2 cellular contexts compared by ENCODE assay signal in the genomic region with DNA sequence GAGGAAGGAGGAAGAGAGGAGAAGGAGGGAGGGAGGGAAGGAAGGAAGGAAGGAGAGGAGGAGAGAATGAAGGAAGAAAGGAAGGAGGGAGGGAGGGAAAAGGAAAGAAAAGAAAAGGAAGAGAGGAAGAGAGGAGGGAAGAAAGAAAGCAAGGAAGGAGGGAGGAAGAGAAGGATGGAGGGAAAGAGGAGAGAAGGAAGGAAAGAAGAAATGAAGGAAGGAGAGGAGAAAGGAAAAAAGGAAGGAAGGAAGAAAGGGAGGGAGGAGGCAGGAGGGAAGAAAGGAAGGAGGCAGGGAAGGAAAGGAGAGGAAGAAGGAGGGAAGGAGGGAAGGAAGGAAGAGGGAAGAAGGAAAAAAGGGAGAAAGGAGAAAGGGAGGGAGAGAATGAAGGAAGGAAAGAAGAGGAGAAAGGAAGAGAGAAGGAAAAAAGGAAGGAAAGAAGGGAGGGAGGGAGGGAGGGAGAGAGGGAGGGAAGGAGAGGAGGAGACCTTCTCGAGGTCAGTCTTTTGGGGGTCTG.
TF ChIP-seq lines count a peak whose summit lies in the region.

No MANE protein-coding gene starts in this region.

TF ChIP-seq in HEK293, 187 proteins besides CTCF, POLR2A, EP300 and RAD21:
- TF ChIP-seq ZNF544 (tag by site-specific recombination; IDR thresholded peaks at IDR 0.05) (peak; percentile 38; the same call in 1 of the 2 replicates), PRDM1 (tag by site-specific recombination; IDR thresholded peaks at IDR 0.05) (peak; percentile 76; the same call in 1 of the 2 replicates), ZNF239 (tag by site-specific recombination; IDR thresholded peaks at IDR 0.05) (no peak), ZBTB7A (tag by site-specific recombination; IDR thresholded peaks at IDR 0.05; ENCODE audit: low read depth) (no peak), ZSCAN30 (tag by site-specific recombination; IDR thresholded peaks at IDR 0.05) (no peak), ZNF140 (tag by site-specific recombination; IDR thresholded peaks at IDR 0.05) (no peak), SALL2 (tag by site-specific recombination; IDR thresholded peaks at IDR 0.05; ENCODE audit: borderline replicate concordance) (0 out of 2 replicates have a peak, but pooled peaks have one; percentile 59), KLF17 (tag by site-specific recombination; IDR thresholded peaks at IDR 0.05) (no peak), KLF10 (tag by site-specific recombination; IDR thresholded peaks at IDR 0.05) (no peak), BCL11A (tag by site-specific recombination; IDR thresholded peaks at IDR 0.05; ENCODE audit: low read depth) (no peak), ZNF658 (tag by site-specific recombination; IDR thresholded peaks at IDR 0.05) (no peak), ZSCAN16 (tag by site-specific recombination; IDR thresholded peaks at IDR 0.05) (no peak), ZNF274 (IDR thresholded peaks at IDR 0.05; ENCODE audit: low read length) (no peak), ZNF274 (tag by site-specific recombination; IDR thresholded peaks at IDR 0.05; ENCODE audit: borderline replicate concordance) (0 out of 2 replicates have a peak, but pooled peaks have one; percentile 36), ZNF416 (tag by site-specific recombination; IDR thresholded peaks at IDR 0.05) (no peak), ZBTB20 (tag by site-specific recombination; IDR thresholded peaks at IDR 0.05) (no peak), ZNF670 (tag by site-specific recombination; IDR thresholded peaks at IDR 0.05; ENCODE audit: low read depth) (0 out of 2 replicates have a peak, but pooled peaks have one; percentile 17), ZNF132 (tag by site-specific recombination; IDR thresholded peaks at IDR 0.05; ENCODE audit: borderline replicate concordance) (no peak), ZNF404 (tag by site-specific recombination; IDR thresholded peaks at IDR 0.05) (0 out of 2 replicates have a peak, but pooled peaks have one; percentile 24), ZNF280D (tag by site-specific recombination; IDR thresholded peaks at IDR 0.05) (no peak), ZNF623 (tag by site-specific recombination; IDR thresholded peaks at IDR 0.05) (no peak), ZNF302 (tag by site-specific recombination; IDR thresholded peaks at IDR 0.05; ENCODE audit: low read depth) (no peak), ZNF366 (tag by site-specific recombination; conservative IDR thresholded peaks at IDR 0.05) (peak; percentile 93), ZEB2 (tag by site-specific recombination; IDR thresholded peaks at IDR 0.05) (no peak), ZBTB48 (tag by site-specific recombination; IDR thresholded peaks at IDR 0.05) (no peak)
- TF ChIP-seq, protein P1, sequence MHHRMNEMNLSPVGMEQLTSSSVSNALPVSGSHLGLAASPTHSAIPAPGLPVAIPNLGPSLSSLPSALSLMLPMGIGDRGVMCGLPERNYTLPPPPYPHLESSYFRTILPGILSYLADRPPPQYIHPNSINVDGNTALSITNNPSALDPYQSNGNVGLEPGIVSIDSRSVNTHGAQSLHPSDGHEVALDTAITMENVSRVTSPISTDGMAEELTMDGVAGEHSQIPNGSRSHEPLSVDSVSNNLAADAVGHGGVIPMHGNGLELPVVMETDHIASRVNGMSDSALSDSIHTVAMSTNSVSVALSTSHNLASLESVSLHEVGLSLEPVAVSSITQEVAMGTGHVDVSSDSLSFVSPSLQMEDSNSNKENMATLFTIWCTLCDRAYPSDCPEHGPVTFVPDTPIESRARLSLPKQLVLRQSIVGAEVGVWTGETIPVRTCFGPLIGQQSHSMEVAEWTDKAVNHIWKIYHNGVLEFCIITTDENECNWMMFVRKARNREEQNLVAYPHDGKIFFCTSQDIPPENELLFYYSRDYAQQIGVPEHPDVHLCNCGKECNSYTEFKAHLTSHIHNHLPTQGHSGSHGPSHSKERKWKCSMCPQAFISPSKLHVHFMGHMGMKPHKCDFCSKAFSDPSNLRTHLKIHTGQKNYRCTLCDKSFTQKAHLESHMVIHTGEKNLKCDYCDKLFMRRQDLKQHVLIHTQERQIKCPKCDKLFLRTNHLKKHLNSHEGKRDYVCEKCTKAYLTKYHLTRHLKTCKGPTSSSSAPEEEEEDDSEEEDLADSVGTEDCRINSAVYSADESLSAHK (tag by site-specific recombination; IDR thresholded peaks at IDR 0.05), result no peak

TF ChIP-seq in K562, 482 proteins besides CTCF, POLR2A, EP300 and RAD21:
- TF ChIP-seq CBX5 (IDR thresholded peaks at IDR 0.05; ENCODE audit: borderline replicate concordance, low read depth) (no peak), CHD1 (IDR thresholded peaks at IDR 0.05; ENCODE audit: low read length) (no peak), RBM14 (IDR thresholded peaks at IDR 0.05; ENCODE audit: borderline replicate concordance, insufficient read depth, low read depth, low read length) (no peak), ZBTB26 (CRISPR knock-in tag; IDR thresholded peaks at IDR 0.05) (peak; percentile 56; the same call in 1 of the 2 replicates), ZNF253 (CRISPR knock-in tag; conservative IDR thresholded peaks at IDR 0.05) (no peak), HOXB6 (CRISPR knock-in tag; IDR thresholded peaks at IDR 0.05; ENCODE audit: borderline replicate concordance) (no peak), MTA3 (IDR thresholded peaks at IDR 0.05; ENCODE audit: borderline replicate concordance) (no peak), MXD1 (CRISPR knock-in tag; IDR thresholded peaks at IDR 0.05; ENCODE audit: borderline replicate concordance, poor library complexity, severe bottlenecking) (no peak), IRF9 (tag; IDR thresholded peaks at IDR 0.05) (no peak), WHSC1 (IDR thresholded peaks at IDR 0.05; ENCODE audit: low read length) (no peak), ELF4 (CRISPR knock-in tag; IDR thresholded peaks at IDR 0.05) (peak; percentile 43; the same call in 1 of the 2 replicates), MAZ (CRISPR knock-in tag; conservative IDR thresholded peaks at IDR 0.05 in 1 of 2, IDR thresholded peaks at IDR 0.05 in 1 of 2) (no peak), ZBTB49 (CRISPR knock-in tag; IDR thresholded peaks at IDR 0.05; ENCODE audit: borderline replicate concordance) (no peak), DNMT1 (IDR thresholded peaks at IDR 0.05) (no peak), NFRKB (IDR thresholded peaks at IDR 0.05; ENCODE audit: low read depth) (no peak), NFIX (CRISPR knock-in tag; IDR thresholded peaks at IDR 0.05; ENCODE audit: low read depth) (no peak), RBM39 (optimal IDR thresholded peaks at IDR 0.05; ENCODE audit: low read depth, low read length) (no peak), POLR2G (IDR thresholded peaks at IDR 0.05; ENCODE audit: low read depth, low read length) (no peak), ZNF551 (CRISPR knock-in tag; IDR thresholded peaks at IDR 0.05) (no peak), ZNF79 (CRISPR knock-in tag; IDR thresholded peaks at IDR 0.05; ENCODE audit: low read depth) (no peak)
- TF ChIP-seq, protein P2, sequence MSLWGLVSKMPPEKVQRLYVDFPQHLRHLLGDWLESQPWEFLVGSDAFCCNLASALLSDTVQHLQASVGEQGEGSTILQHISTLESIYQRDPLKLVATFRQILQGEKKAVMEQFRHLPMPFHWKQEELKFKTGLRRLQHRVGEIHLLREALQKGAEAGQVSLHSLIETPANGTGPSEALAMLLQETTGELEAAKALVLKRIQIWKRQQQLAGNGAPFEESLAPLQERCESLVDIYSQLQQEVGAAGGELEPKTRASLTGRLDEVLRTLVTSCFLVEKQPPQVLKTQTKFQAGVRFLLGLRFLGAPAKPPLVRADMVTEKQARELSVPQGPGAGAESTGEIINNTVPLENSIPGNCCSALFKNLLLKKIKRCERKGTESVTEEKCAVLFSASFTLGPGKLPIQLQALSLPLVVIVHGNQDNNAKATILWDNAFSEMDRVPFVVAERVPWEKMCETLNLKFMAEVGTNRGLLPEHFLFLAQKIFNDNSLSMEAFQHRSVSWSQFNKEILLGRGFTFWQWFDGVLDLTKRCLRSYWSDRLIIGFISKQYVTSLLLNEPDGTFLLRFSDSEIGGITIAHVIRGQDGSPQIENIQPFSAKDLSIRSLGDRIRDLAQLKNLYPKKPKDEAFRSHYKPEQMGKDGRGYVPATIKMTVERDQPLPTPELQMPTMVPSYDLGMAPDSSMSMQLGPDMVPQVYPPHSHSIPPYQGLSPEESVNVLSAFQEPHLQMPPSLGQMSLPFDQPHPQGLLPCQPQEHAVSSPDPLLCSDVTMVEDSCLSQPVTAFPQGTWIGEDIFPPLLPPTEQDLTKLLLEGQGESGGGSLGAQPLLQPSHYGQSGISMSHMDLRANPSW (CRISPR knock-in tag; IDR thresholded peaks at IDR 0.05), result no peak
- TF ChIP-seq, protein P3, sequence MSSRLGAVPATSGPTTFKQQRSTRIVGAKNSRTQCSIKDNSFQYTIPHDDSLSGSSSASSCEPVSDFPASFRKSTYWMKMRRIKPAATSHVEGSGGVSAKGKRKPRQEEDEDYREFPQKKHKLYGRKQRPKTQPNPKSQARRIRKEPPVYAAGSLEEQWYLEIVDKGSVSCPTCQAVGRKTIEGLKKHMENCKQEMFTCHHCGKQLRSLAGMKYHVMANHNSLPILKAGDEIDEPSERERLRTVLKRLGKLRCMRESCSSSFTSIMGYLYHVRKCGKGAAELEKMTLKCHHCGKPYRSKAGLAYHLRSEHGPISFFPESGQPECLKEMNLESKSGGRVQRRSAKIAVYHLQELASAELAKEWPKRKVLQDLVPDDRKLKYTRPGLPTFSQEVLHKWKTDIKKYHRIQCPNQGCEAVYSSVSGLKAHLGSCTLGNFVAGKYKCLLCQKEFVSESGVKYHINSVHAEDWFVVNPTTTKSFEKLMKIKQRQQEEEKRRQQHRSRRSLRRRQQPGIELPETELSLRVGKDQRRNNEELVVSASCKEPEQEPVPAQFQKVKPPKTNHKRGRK (tag; IDR thresholded peaks at IDR 0.05), result peak; percentile 83
